In genomic region chr6:40056865-40057264, GRCh38 we compare ENCODE assay signal across 21 cellular contexts.
DNase-seq lines count a peak whose midpoint lies in the region; ATAC-seq, FAIRE-seq and TF ChIP-seq lines count a peak whose summit lies in the region.
"Had no signal": no experiment of that assay in that cellular context is flagged by ENCODE, and none has a peak within 500 bp of the region (broad histone marks: within the 10 kb centered on the region; RNA-seq: fewer than 3 reads in every experiment).

No MANE protein-coding gene starts in this region.

- SMC1A ChIA-PET in GM12878 (lab: Charles Lee; ENCODE audit: uncharacterized antibody, unreplicated experiment) = interaction anchor here (0.8 to 4.8 kb wide), 17 partner anchors 9 to 251 kb away, joined by 3 to 39 read pairs (median 6); no protein-coding TSS in a partner anchor

- intact Hi-C loops in Right ventricle myocardium inferior (cut with DNase I) = no loop called here
- intact Hi-C loops in GM12878 (cut with micrococcal nuclease; ENCODE audit: unreplicated experiment) = no loop called here

- RAD21 ChIA-PET in GM12878 (lab: Charles Lee; ENCODE audit: unreplicated experiment) = interaction anchor here (0.6 to 2.8 kb wide), 13 partner anchors 44 to 250 kb away, joined by 3 to 28 read pairs (median 4); no protein-coding TSS in a partner anchor

- no peak for ATAC-seq in Right ventricle myocardium inferior
- ATAC-seq in GM12878 = peak; percentile 93
- ATAC-seq: A549; CD8-positive, alpha-beta T cell had no signal

- no TSS peak for BruUV-seq in GM12878 (replicated peaks; lab: Mats Ljungman, UMichigan)

- 0% methylated on average over 1 of the region's 1 CpG for WGBS in GM12878 (ENCODE audit: insufficient coverage, insufficient replicate concordance, low lambda C conversion rate, missing lambda C conversion rate)

- H3K27ac ChIP-seq in right atrium auricular region (no peak overlapping the region), GM12878 (ENCODE audit: control insufficient read depth, insufficient read depth) (no peak overlapping the region), neural progenitor cell (no peak overlapping the region)
- H3K27ac ChIP-seq: 22Rv1; A549; BLaER1 treated with 17β-estradiol and CSF1 and Interleukin-3, amounts not matched to agents 10 nM and 100 nM; C4-2B had no signal

- TF ChIP-seq EP300 in GM12878 (IDR thresholded peaks at IDR 0.05; ENCODE audit: borderline replicate concordance in 1 of 2, control insufficient read depth in 1 of 2, low read depth in 2 of 2, low read length in 2 of 2) = no peak

- H3K4me2 ChIP-seq in GM12878 (ENCODE audit: control insufficient read depth, insufficient read depth) (no peak overlapping the region), neural progenitor cell (no peak overlapping the region)
- H3K4me2 ChIP-seq: A549; BLaER1 treated with 17β-estradiol and CSF1 and Interleukin-3, amounts not matched to agents 10 nM and 100 nM had no signal

- no peak for FAIRE-seq in GM12878 (lab: Jason Lieb, UNC)
- FAIRE-seq: A549, D721Med, G401.6, GM19239 had no signal

- DNase-seq in right atrium auricular region (ENCODE audit: low spot score) (peak; percentile 34), Right ventricle myocardium inferior (ENCODE audit: missing footprints) (no peak), GM12878 (ENCODE audit: low read depth, low spot score) (no peak), neural progenitor cell (ENCODE audit: low spot score) (no peak), amygdala (lab: John Stamatoyannopoulos, UW) (no peak), ecto neural progenitor cell (ENCODE audit: low spot score) (no peak)
- DNase-seq: AML-193; Caco-2; Calu3; CD4-positive, alpha-beta T cell; CD8-positive, alpha-beta T cell; DMS79 treated with DMSO at 0.1 percent for 48 hours; GF-D8 had no signal

- TF ChIP-seq POLR2A in GM12878 (IDR thresholded peaks at IDR 0.05; ENCODE audit: low read depth, low read length) = no peak

- H4K20me1 ChIP-seq in GM12878 (ENCODE audit: control insufficient read depth, insufficient read depth) (no peaks in the 10 kb centered on the region), neural progenitor cell (ENCODE audit: low read depth) (no peaks in the 10 kb centered on the region)
- H4K20me1 ChIP-seq: BLaER1 treated with 17β-estradiol and CSF1 and Interleukin-3, amounts not matched to agents 10 nM and 100 nM had no signal

- H3K27me3 Mint-ChIP-seq in neural progenitor cell (ENCODE audit: insufficient read depth, low read depth) = no peaks in the 10 kb centered on the region
- H3K27me3 Mint-ChIP-seq: B cell had no signal

- no peaks in the 10 kb centered on the region for H3K36me3 ChIP-seq in right atrium auricular region
- no peaks in the 10 kb centered on the region for H3K36me3 ChIP-seq in GM12878 (ENCODE audit: control insufficient read depth in 2 of 2, insufficient read depth in 2 of 2, low read length in 1 of 2)
- no peaks in the 10 kb centered on the region for H3K36me3 ChIP-seq in neural progenitor cell
- H3K36me3 ChIP-seq: BLaER1 treated with 17β-estradiol and CSF1 and Interleukin-3, amounts not matched to agents 10 nM and 100 nM had no signal

- CTCF ChIA-PET in GM12878 (lab: Yijun Ruan, JAX) = interaction anchor here (1.0 to 2.0 kb wide), 10 partner anchors 20 to 196 kb away, joined by 3 to 14 read pairs (median 4); no protein-coding TSS in a partner anchor

- in situ Hi-C loops in GM12878 (cut with MboI) = no loop called here

- no peaks in the 10 kb centered on the region for H3K4me1 Mint-ChIP-seq in neural progenitor cell
- H3K4me1 Mint-ChIP-seq: B cell had no signal

- H3K4me1 ChIP-seq in right atrium auricular region (no peaks in the 10 kb centered on the region), GM12878 (ENCODE audit: control insufficient read depth, insufficient read depth, low read length) (no peaks in the 10 kb centered on the region), neural progenitor cell (no peaks in the 10 kb centered on the region)
- H3K4me1 ChIP-seq: A549; BLaER1 treated with 17β-estradiol and CSF1 and Interleukin-3, amounts not matched to agents 10 nM and 100 nM; Caco-2 had no signal

- no peak for TF ChIP-seq RAD21 in GM12878 (IDR thresholded peaks at IDR 0.05; ENCODE audit: insufficient read depth, low read depth, low read length)

- H3K9me3 ChIP-seq in right atrium auricular region (no peaks in the 10 kb centered on the region), GM12878 (replicated peaks; ENCODE audit: control insufficient read depth, insufficient read depth, low read length) (no peaks in the 10 kb centered on the region; the same call in 2 of the 3 replicates), neural progenitor cell (ENCODE audit: low read depth) (no peaks in the 10 kb centered on the region)
- H3K9me3 ChIP-seq: A549, Caco-2 had no signal

- H3K4me3 ChIP-seq in right atrium auricular region (no peak overlapping the region), GM12878 (no peak overlapping the region), neural progenitor cell (no peak overlapping the region)
- H3K4me3 ChIP-seq: A549; BLaER1 treated with 17β-estradiol and CSF1 and Interleukin-3, amounts not matched to agents 10 nM and 100 nM had no signal

- TF ChIP-seq CTCF in right atrium auricular region (IDR thresholded peaks at IDR 0.05) (no peak), GM12878 (IDR thresholded peaks at IDR 0.05 in 2 of 3, conservative IDR thresholded peaks at IDR 0.05 in 1 of 3; ENCODE audit: control insufficient read depth in 2 of 3, extremely low read depth in 1 of 3, insufficient read depth in 1 of 3, low read depth in 3 of 3, low read length in 3 of 3) (peak in 1 of 3 experiments; percentile 15; a peak in 1 of 6 replicates), neural progenitor cell (IDR thresholded peaks at IDR 0.05) (no peak)

- H3F3A ChIP-seq in neural progenitor cell (ENCODE audit: low read depth) = no peaks in the 10 kb centered on the region

- no peaks in the 10 kb centered on the region for H3K79me2 ChIP-seq in GM12878 (ENCODE audit: control insufficient read depth, insufficient read depth, low read length)
- H3K79me2 ChIP-seq in neural progenitor cell (ENCODE audit: low read depth) = no peaks in the 10 kb centered on the region

- no peaks in the 10 kb centered on the region for H3K36me3 Mint-ChIP-seq in neural progenitor cell
- H3K36me3 Mint-ChIP-seq: CD8-positive, alpha-beta T cell had no signal

- no peaks in the 10 kb centered on the region for H3K9me3 Mint-ChIP-seq in neural progenitor cell
- H3K9me3 Mint-ChIP-seq: CD8-positive, alpha-beta T cell had no signal

- H3K9ac ChIP-seq in GM12878 (ENCODE audit: control insufficient read depth, insufficient read depth, low read length) = no peak overlapping the region
- H3K9ac ChIP-seq in neural progenitor cell = no peak overlapping the region
- H3K9ac ChIP-seq: BLaER1 treated with 17β-estradiol and CSF1 and Interleukin-3, amounts not matched to agents 10 nM and 100 nM had no signal

- no peak overlapping the region for H3K4me3 Mint-ChIP-seq in neural progenitor cell
- H3K4me3 Mint-ChIP-seq: B cell; CD4-positive, alpha-beta T cell; CD8-positive, alpha-beta T cell had no signal

- H2AFZ ChIP-seq in GM12878 (ENCODE audit: control insufficient read depth, low read depth, low read length) = no peak overlapping the region
- H2AFZ ChIP-seq in neural progenitor cell (replicated peaks) = peak overlapping the region; percentile 50

- POLR2A ChIA-PET in GM12878 (lab: Charles Lee) = no interaction called here

- H3K27ac Mint-ChIP-seq in neural progenitor cell = no peak overlapping the region
- H3K27ac Mint-ChIP-seq: B cell; CD4-positive, alpha-beta T cell; CD8-positive, alpha-beta T cell had no signal

- H3K27me3 ChIP-seq in right atrium auricular region (no peaks in the 10 kb centered on the region), GM12878 (replicated peaks in 1 of 2; ENCODE audit: control insufficient read depth in 2 of 2, insufficient read depth in 2 of 2, low read length in 1 of 2) (no peaks in the 10 kb centered on the region), neural progenitor cell (no peaks in the 10 kb centered on the region)
- H3K27me3 ChIP-seq: BLaER1 treated with 17β-estradiol and CSF1 and Interleukin-3, amounts not matched to agents 10 nM and 100 nM had no signal

TF ChIP-seq in GM12878, 131 proteins besides CTCF, POLR2A, EP300 and RAD21 (continues in another document):
- TF ChIP-seq ZBTB11 (CRISPR knock-in tag; IDR thresholded peaks at IDR 0.05) (no peak), ASH2L (IDR thresholded peaks at IDR 0.05; ENCODE audit: borderline replicate concordance, low read depth) (no peak)
